ENCODE assay signal across 30 cellular contexts in the genomic region with DNA sequence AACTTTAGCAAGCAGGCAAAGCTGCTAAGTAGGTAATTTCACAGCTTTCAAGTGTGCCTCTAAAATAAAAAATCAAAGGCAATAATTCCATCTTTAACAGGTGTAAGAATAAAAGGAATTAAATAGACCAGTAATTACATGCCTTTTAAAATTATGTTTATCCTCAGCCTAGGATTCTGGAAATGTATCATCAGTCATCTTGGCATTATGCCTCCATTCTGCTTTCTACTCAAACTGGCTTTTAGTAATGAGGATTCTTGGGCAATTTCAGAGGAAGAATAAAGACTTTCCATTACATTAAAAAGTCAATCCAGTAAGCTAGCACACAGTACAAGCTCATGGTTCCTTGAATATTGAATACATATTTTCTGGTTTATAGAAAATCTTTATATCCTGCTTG. TPM values are rescaled to one million over a fixed set of nuclear protein-coding genes. Genes with fewer than 3 reads are reported as not detected.
DNase-seq lines count a peak whose midpoint lies in the region; ATAC-seq and TF ChIP-seq lines count a peak whose summit lies in the region.
"Had no signal": no experiment of that assay in that cellular context is flagged by ENCODE, and none has a peak within 500 bp of the region (broad histone marks: within the 10 kb centered on the region; RNA-seq: fewer than 3 reads in every experiment).

No MANE protein-coding gene starts in this region.

- H3K79me2 ChIP-seq in osteoblast (ENCODE audit: insufficient read depth, low read length): no peaks in the 10 kb centered on the region
- H3K79me2 ChIP-seq: parathyroid adenoma had no signal

- no peak for TF ChIP-seq CTCF in choroid plexus epithelial cell (conservative IDR thresholded peaks at IDR 0.05; ENCODE audit: low read depth, low read length)
- TF ChIP-seq CTCF in osteoblast (IDR thresholded peaks at IDR 0.05; ENCODE audit: extremely low read depth, low read depth, low read length): no peak
- no peak for TF ChIP-seq CTCF in lower lobe of right lung (IDR thresholded peaks at IDR 0.05)

- H4K20me1 ChIP-seq in osteoblast (ENCODE audit: insufficient read depth, low read length): no peaks in the 10 kb centered on the region

- no peaks in the 10 kb centered on the region for H3K9me3 ChIP-seq in osteoblast (ENCODE audit: low read depth, low read length)
- H3K9me3 ChIP-seq in lower lobe of right lung: no peaks in the 10 kb centered on the region
- H3K9me3 ChIP-seq: right atrium auricular region, SK-N-SH, tibial artery had no signal

- intact Hi-C loops in lower lobe of right lung (cut with DNase I): no loop called here

- H3K36me3 ChIP-seq in osteoblast (ENCODE audit: insufficient read depth, low read length) (no peaks in the 10 kb centered on the region), lower lobe of right lung (no peaks in the 10 kb centered on the region)
- H3K36me3 ChIP-seq: right atrium auricular region, tibial artery had no signal

- H2AFZ ChIP-seq in osteoblast (ENCODE audit: low read length): no peak overlapping the region
- H2AFZ ChIP-seq: parathyroid adenoma had no signal

- H3K4me2 ChIP-seq in osteoblast (ENCODE audit: insufficient read depth, low read length): no peak overlapping the region
- H3K4me2 ChIP-seq: SK-N-SH had no signal

- DNase-seq in HCEC 1CT: peak; percentile 8
- peak; percentile 94 for DNase-seq in NCI-H2081 treated with DMSO at 0.1 percent for 48 hours (lab: John Stamatoyannopoulos, UW)
- DNase-seq in choroid plexus epithelial cell (ENCODE audit: low read depth): peak; percentile 8
- peak; percentile 45 for DNase-seq in osteoblast (ENCODE audit: insufficient read length, low spot score, missing footprints)
- no peak for DNase-seq in NCI-H2171 treated with DMSO at 0.1 percent for 48 hours (lab: John Stamatoyannopoulos, UW)
- no peak for DNase-seq in lower lobe of right lung
- DNase-seq: activated CD4-positive, alpha-beta T cell treated with anti-CD3 and anti-CD28 coated beads for 36 hours; activated CD8-positive, alpha-beta memory T cell treated with anti-CD3 and anti-CD28 coated beads for 24 hours; activated gamma-delta T cell; activated T-cell treated with anti-CD3 and anti-CD28 coated beads, Interleukin-2, amount 50 U/mL, for 1 hour; CD4-positive, alpha-beta T cell; DMS 273 treated with DMSO at 0.1 percent for 48 hours; effector memory CD4-positive, alpha-beta T cell; glutamatergic neuron; Karpas-422; kidney glomerular epithelial cell; NCI-H524; nephron progenitor cell; SK-N-SH; stimulated activated CD4-positive, alpha-beta T cell treated with anti-CD3 and anti-CD28 coated beads, Interleukin-12 subunit alpha, Interleukin-12 subunit beta, amount 100 ng/mL, for 4 hours; T-helper 2 cell; tibial artery had no signal

- ATAC-seq in GM18858 (IDR thresholded peaks at IDR 0.05; ENCODE audit: unreplicated experiment) (no peak), lower lobe of right lung (no peak)
- ATAC-seq: activated CD4-positive, alpha-beta T cell treated with anti-CD3 and anti-CD28 coated beads for 36 hours had no signal

- H3K4me3 ChIP-seq in choroid plexus epithelial cell (ENCODE audit: low read depth, low read length) (no peak overlapping the region), osteoblast (ENCODE audit: insufficient read depth, low read length) (no peak overlapping the region), lower lobe of right lung (no peak overlapping the region)
- H3K4me3 ChIP-seq: lung, right atrium auricular region, tibial artery had no signal

- H3K27me3 ChIP-seq in osteoblast (ENCODE audit: insufficient read depth, low read length) (peaks cover 6% of the 10 kb centered on the region), lower lobe of right lung (ENCODE audit: low read depth) (no peaks in the 10 kb centered on the region)
- H3K27me3 ChIP-seq: right atrium auricular region, tibial artery had no signal

- H3K4me1 ChIP-seq in osteoblast (ENCODE audit: insufficient read depth, low read length) (peaks cover 1% of the 10 kb centered on the region), lower lobe of right lung (no peaks in the 10 kb centered on the region)
- H3K4me1 ChIP-seq: parathyroid adenoma, right atrium auricular region had no signal

- H3K27ac ChIP-seq in osteoblast (ENCODE audit: low read depth, low read length) (no peak overlapping the region), lower lobe of right lung (no peak overlapping the region)
- H3K27ac ChIP-seq: parathyroid adenoma, right atrium auricular region, RWPE1, tibial artery had no signal

RNA-seq across cellular contexts. Expression of a gene that starts 44.7 kb away (rescaled TPM):
- not detected in 2 replicates for total RNA-seq in osteoblast
- total RNA-seq in lower lobe of right lung: 4.8 TPM
- total RNA-seq: activated CD4-positive, alpha-beta T cell treated with anti-CD3 and anti-CD28 coated beads for 36 hours; CD4-positive, alpha-beta T cell; chondrocyte; G401; H1; right atrium auricular region had no signal

RNA-seq across cellular contexts. Expression of a gene that starts 47.6 kb away (rescaled TPM):
- total RNA-seq in osteoblast (15.6 and 19.9 TPM in 2 replicates), lower lobe of right lung (14.6 TPM)

Comparison
In these comparisons a context has a peak if more than half of its experiments do, and no peak if none do; other contexts are left out.
1. DNase-seq: peak in HCEC 1CT (single experiment), NCI-H2081 treated with DMSO at 0.1 percent for 48 hours (single experiment), choroid plexus epithelial cell (single experiment) and osteoblast (single experiment); none in NCI-H2171 treated with DMSO at 0.1 percent for 48 hours (single experiment) and lower lobe of right lung (single experiment).